Comparison of ENCODE assay signal across 2 cellular contexts in genomic region chr3:25410703-25411102, GRCh38.
A peak's percentile ranks its signal among the peaks of the same experiment; 100 is the strongest.
TF ChIP-seq lines count a peak whose summit lies in the region.

No MANE protein-coding gene starts in this region.

TF ChIP-seq in H1, 55 proteins besides CTCF, POLR2A, EP300 and RAD21:
- TF ChIP-seq CEBPB (IDR thresholded peaks at IDR 0.05; ENCODE audit: low read depth, low read length), result no peak

TF ChIP-seq in HepG2, 621 proteins besides CTCF, POLR2A, EP300 and RAD21:
- TF ChIP-seq ZSCAN25 (CRISPR knock-in tag; IDR thresholded peaks at IDR 0.05) (peak; percentile 74), CERS6 (CRISPR knock-in tag; IDR thresholded peaks at IDR 0.05) (no peak), HIVEP1 (CRISPR knock-in tag; IDR thresholded peaks at IDR 0.05) (no peak), HNF4A (CRISPR knock-in tag; IDR thresholded peaks at IDR 0.05) (peak; percentile 29; the same call in 1 of the 2 replicates), SMARCC2 (IDR thresholded peaks at IDR 0.05) (no peak), HNF4G (IDR thresholded peaks at IDR 0.05; ENCODE audit: borderline replicate concordance, low read depth, low read length) (no peak), HNF4G (CRISPR knock-in tag; IDR thresholded peaks at IDR 0.05; ENCODE audit: borderline replicate concordance, low read depth) (no peak), ZNF17 (CRISPR knock-in tag; IDR thresholded peaks at IDR 0.05) (no peak)
TF ChIP-seq in HepG2: peak in this region for 2.
